In the genomic region with DNA sequence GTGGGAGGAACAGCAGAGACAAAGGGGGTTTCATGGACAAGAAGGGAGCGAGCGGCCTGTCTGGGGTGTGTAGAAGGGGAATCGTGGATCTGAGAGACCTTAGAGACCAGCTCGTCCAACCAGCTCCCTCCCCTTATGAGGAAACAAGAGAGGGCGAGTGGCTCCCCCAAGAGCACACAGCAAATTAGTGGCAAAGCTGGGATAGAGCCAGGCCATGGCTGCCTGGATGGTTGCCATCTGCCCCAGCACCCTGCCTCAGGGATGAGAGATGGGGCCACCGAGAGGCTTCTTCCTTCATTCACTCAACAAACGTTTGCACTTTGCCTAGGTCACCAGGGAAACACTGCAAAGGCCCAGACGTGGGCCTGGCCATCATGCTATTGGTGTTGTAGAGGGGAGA, we compare ENCODE assay signal across 1 cellular context.
A peak's percentile ranks its signal among the peaks of the same experiment; 100 is the strongest.
TF ChIP-seq lines count a peak whose summit lies in the region.

No MANE protein-coding gene starts in this region.

TF ChIP-seq in K562, 482 proteins besides CTCF, POLR2A, EP300 and RAD21:
- TF ChIP-seq ZFP36 (IDR thresholded peaks at IDR 0.05; ENCODE audit: low read depth, low read length, partially characterized antibody) (peak; percentile 28), ZNF79 (CRISPR knock-in tag; IDR thresholded peaks at IDR 0.05; ENCODE audit: low read depth) (no peak)
